20 cellular contexts compared by ENCODE assay signal in genomic region chr14:93091666-93092065, GRCh38. TPM values are rescaled to one million over a fixed set of nuclear protein-coding genes. Genes with fewer than 3 reads are reported as not detected.
DNase-seq lines count a peak whose midpoint lies in the region; ATAC-seq, FAIRE-seq and TF ChIP-seq lines count a peak whose summit lies in the region.
"Had no signal": no experiment of that assay in that cellular context is flagged by ENCODE, and none has a peak within 500 bp of the region (broad histone marks: within the 10 kb centered on the region; RNA-seq: fewer than 3 reads in every experiment).

No MANE protein-coding gene starts in this region.

- POLR2A ChIA-PET in RWPE1 (lab: Yijun Ruan, JAX; ENCODE audit: low non-redundant PET): no interaction called here

- BruUV-seq in mammary epithelial cell (replicated peaks; lab: Mats Ljungman, UMichigan): no TSS peak

- FAIRE-seq in frontal cortex (lab: Jason Lieb, UNC): no peak

- TF ChIP-seq POLR2A in body of pancreas (IDR thresholded peaks at IDR 0.05): no peak

- H3K27me3 ChIP-seq in mammary epithelial cell (ENCODE audit: insufficient read depth, low read length) (no peaks in the 10 kb centered on the region), right cardiac atrium (ENCODE audit: control insufficient read depth, insufficient read depth) (no peaks in the 10 kb centered on the region), body of pancreas (no peaks in the 10 kb centered on the region)

- dilution Hi-C loops in mammary epithelial cell (cut with HindIII; ENCODE audit: low sequenced_read_pairs): loop anchor here (5.0 kb wide), 2 partner anchors 56 to 69 kb away; no protein-coding TSS in a partner anchor

- TF ChIP-seq CTCF in RWPE1 (conservative IDR thresholded peaks at IDR 0.05; ENCODE audit: low read depth): no peak
- TF ChIP-seq CTCF in mammary epithelial cell (conservative IDR thresholded peaks at IDR 0.05 in 1 of 2, IDR thresholded peaks at IDR 0.05 in 1 of 2; ENCODE audit: extremely low read depth in 1 of 2, insufficient read depth in 1 of 2, low read depth in 1 of 2, low read length in 2 of 2): no peak
- TF ChIP-seq CTCF in body of pancreas (IDR thresholded peaks at IDR 0.05): no peak

- H3K36me3 Mint-ChIP-seq in stimulated activated effector memory CD8-positive, alpha-beta T cell treated with anti-CD3 and anti-CD28 coated beads, Interleukin-12 subunit alpha, Interleukin-12 subunit beta, amount 100 ng/mL, for 72 hours: peaks cover 12% of the 10 kb centered on the region

- no peaks in the 10 kb centered on the region for H3K9me3 Mint-ChIP-seq in stimulated activated effector memory CD8-positive, alpha-beta T cell treated with anti-CD3 and anti-CD28 coated beads, Interleukin-12 subunit alpha, Interleukin-12 subunit beta, amount 100 ng/mL, for 72 hours
- H3K9me3 Mint-ChIP-seq: neural crest cell had no signal

- WGBS in mammary epithelial cell (ENCODE audit: low coverage, missing lambda C conversion rate): 89% methylated on average over 8 of the region's 8 CpGs
- 87% methylated on average over 8 of the region's 8 CpGs for WGBS in right cardiac atrium
- 89 to 97% methylated on average over 4 to 8 of the region's 8 CpGs for WGBS in body of pancreas, 2 donors

- H3K4me3 Mint-ChIP-seq in stimulated activated effector memory CD8-positive, alpha-beta T cell treated with anti-CD3 and anti-CD28 coated beads, Interleukin-12 subunit alpha, Interleukin-12 subunit beta, amount 100 ng/mL, for 72 hours: no peak overlapping the region
- H3K4me3 Mint-ChIP-seq: neural crest cell had no signal

- peak overlapping the region; percentile 31 for H3K4me2 ChIP-seq in mammary epithelial cell (ENCODE audit: insufficient read depth, low read depth, low read length)

- DNase-seq in RWPE1 (ENCODE audit: low spot score) (no peak), mammary epithelial cell (no peak), right cardiac atrium (peak in 2 of 3 donors; percentile 33 to 38), NCI-H446 treated with DMSO at 0.1 percent for 48 hours (lab: John Stamatoyannopoulos, UW) (no peak), body of pancreas (no peak), frontal cortex (ENCODE audit: low spot score in 2 of 2) (no peak), ecto neural progenitor cell (ENCODE audit: low spot score) (no peak)
- no peak for DNase-seq in stimulated activated effector memory CD8-positive, alpha-beta T cell treated with anti-CD3 and anti-CD28 coated beads, Interleukin-12 subunit alpha, Interleukin-12 subunit beta, amount 100 ng/mL, for 72 hours (ENCODE audit: low spot score in 2 of 2)
- DNase-seq: activated naive CD4-positive, alpha-beta T cell treated with anti-CD3 and anti-CD28 coated beads, Interleukin-2, amount 50 U/mL, for 16 hours; IMR-90; mesenchymal stem cell; MM.1S; retina; RPMI8226; stimulated activated CD4-positive, alpha-beta T cell treated with anti-CD3 and anti-CD28 coated beads, Interleukin-15, amount 100 ng/mL, for 24 hours; stimulated activated naive CD8-positive, alpha-beta T cell treated with anti-CD3 and anti-CD28 coated beads, Interleukin-15, Interleukin-2, amounts not matched to agents 100 U/mL and 50 U/mL, for 24 hours; SW 1271 had no signal

- H3K36me3 ChIP-seq in mammary epithelial cell (ENCODE audit: insufficient read depth, low read length) (no peaks in the 10 kb centered on the region), body of pancreas (replicated peaks in 1 of 2; ENCODE audit: insufficient read depth in 1 of 2, low read depth in 2 of 2) (no peaks in the 10 kb centered on the region)
- H3K36me3 ChIP-seq: HAP-1 had no signal

- H3K4me3 ChIP-seq in mammary epithelial cell (replicated peaks in 1 of 3; ENCODE audit: insufficient read depth in 1 of 3, low read depth in 2 of 3, low read length in 3 of 3) (no peak overlapping the region), right cardiac atrium (ENCODE audit: low read length) (no peak overlapping the region), body of pancreas (no peak overlapping the region)
- H3K4me3 ChIP-seq: HAP-1 had no signal

- H3K9me3 ChIP-seq in mammary epithelial cell (replicated peaks; ENCODE audit: insufficient read depth, low read length) (no peaks in the 10 kb centered on the region), right cardiac atrium (ENCODE audit: control insufficient read depth, low read length) (no peaks in the 10 kb centered on the region), body of pancreas (no peaks in the 10 kb centered on the region)
- H3K9me3 ChIP-seq: HAP-1 had no signal

- no peak overlapping the region for H2AFZ ChIP-seq in mammary epithelial cell (ENCODE audit: low read depth, low read length)

- H3K4me1 ChIP-seq in mammary epithelial cell (ENCODE audit: insufficient read depth, low read length) (peaks cover 52% of the 10 kb centered on the region), right cardiac atrium (ENCODE audit: control insufficient read depth, insufficient read depth, low read length) (peaks cover 34% of the 10 kb centered on the region), body of pancreas (peaks cover 9% of the 10 kb centered on the region)

- H4K20me1 ChIP-seq in mammary epithelial cell (ENCODE audit: insufficient read depth, low read length): no peaks in the 10 kb centered on the region

- peaks cover 83% of the 10 kb centered on the region for H3K4me1 Mint-ChIP-seq in stimulated activated effector memory CD8-positive, alpha-beta T cell treated with anti-CD3 and anti-CD28 coated beads, Interleukin-12 subunit alpha, Interleukin-12 subunit beta, amount 100 ng/mL, for 72 hours

- CTCF ChIA-PET in RWPE1 (lab: Yijun Ruan, JAX): interaction anchor here (0.6 kb wide), 1 partner anchor 115 kb away, joined by 3 read pairs; no protein-coding TSS in a partner anchor
- CTCF ChIA-PET in mammary epithelial cell (lab: Charles Lee; ENCODE audit: low non-redundant PET): no interaction called here

- H3K79me2 ChIP-seq in mammary epithelial cell (ENCODE audit: insufficient read depth, low read length): peaks cover 100% of the 10 kb centered on the region

- ATAC-seq in right cardiac atrium (no peak), body of pancreas (no peak)
- no peak for ATAC-seq in stimulated activated effector memory CD8-positive, alpha-beta T cell treated with anti-CD3 and anti-CD28 coated beads, Interleukin-12 subunit alpha, Interleukin-12 subunit beta, amount 100 ng/mL, for 72 hours
- ATAC-seq: esophagus mucosa; stimulated activated naive CD8-positive, alpha-beta T cell treated with anti-CD3 and anti-CD28 coated beads, Interleukin-15, Interleukin-2, amounts not matched to agents 100 U/mL and 50 U/mL, for 24 hours had no signal

- no peak overlapping the region for H3K9ac ChIP-seq in mammary epithelial cell (ENCODE audit: insufficient read depth, low read length)

- in situ Hi-C loops in mammary epithelial cell (cut with MboI; ENCODE audit: low sequenced_read_pairs in 2 of 2): no loop called here

- H3K27ac ChIP-seq in RWPE1 (peak overlapping the region; percentile 59), mammary epithelial cell (ENCODE audit: insufficient read depth, low read depth, low read length) (no peak overlapping the region), right cardiac atrium (ENCODE audit: low read length) (peak overlapping the region; percentile 36), body of pancreas (no peak overlapping the region)

- intact Hi-C loops in mammary epithelial cell (cut with micrococcal nuclease) (no loop called here), right cardiac atrium (cut with DNase I) (no loop called here), body of pancreas (cut with DNase I) (no loop called here)

- H3K27ac Mint-ChIP-seq in stimulated activated effector memory CD8-positive, alpha-beta T cell treated with anti-CD3 and anti-CD28 coated beads, Interleukin-12 subunit alpha, Interleukin-12 subunit beta, amount 100 ng/mL, for 72 hours: peak overlapping the region; percentile 80

RNA-seq across cellular contexts. Expression of gene ITPK1, which starts 24.1 kb away (rescaled TPM):
- 100 to 1,000 TPM in 1 of 2 donors, 10 to 100 TPM in 1; 38.8 to 104 TPM for total RNA-seq in mammary epithelial cell
- 80.2 TPM for polyA plus RNA-seq in mammary epithelial cell
- polyA minus RNA-seq in mammary epithelial cell: 163 TPM
- 100 to 1,000 TPM; 113 to 135 (median 129) TPM for total RNA-seq in right cardiac atrium
- 78.2 TPM for polyA plus RNA-seq in right cardiac atrium
- 10 to 100 TPM; 30.1 to 32.6 TPM for total RNA-seq in body of pancreas
- total RNA-seq in frontal cortex: 25.3 TPM

Comparison
In these comparisons a context has a peak if more than half of its experiments do, and no peak if none do; other contexts are left out.
1. DNase-seq: peak in right cardiac atrium (2 of 3); none in RWPE1 (single experiment), mammary epithelial cell (single experiment), stimulated activated effector memory CD8-positive, alpha-beta T cell treated with anti-CD3 and anti-CD28 coated beads, Interleukin-12 subunit alpha, Interleukin-12 subunit beta, amount 100 ng/mL, for 72 hours (0 of 2), NCI-H446 treated with DMSO at 0.1 percent for 48 hours (single experiment), body of pancreas (0 of 4), frontal cortex (0 of 2) and ecto neural progenitor cell (single experiment).
2. H3K27ac ChIP-seq: peak in RWPE1 (single experiment) and right cardiac atrium (single experiment); none in mammary epithelial cell (single experiment) and body of pancreas (0 of 4).